ENCODE assay signal across 19 cellular contexts in genomic region chr7:70669859-70670258, GRCh38.
DNase-seq lines count a peak whose midpoint lies in the region; ATAC-seq, FAIRE-seq and TF ChIP-seq lines count a peak whose summit lies in the region.
"Had no signal": no experiment of that assay in that cellular context is flagged by ENCODE, and none has a peak within 500 bp of the region (broad histone marks: within the 10 kb centered on the region; RNA-seq: fewer than 3 reads in every experiment).

No MANE protein-coding gene starts in this region.

- FAIRE-seq in pancreas (lab: Jason Lieb, UNC), result no peak
- FAIRE-seq: H54, K562 had no signal

- DNase-seq in activated CD4-positive, alpha-beta memory T cell treated with anti-CD3 and anti-CD28 coated beads, Interleukin-2, amount 10 ng/mL, durations not matched to agents 7 days and 5 days, result no peak
- no peak for DNase-seq in activated CD4-positive, alpha-beta memory T cell treated with anti-CD3 and anti-CD28 coated beads for 36 hours
- DNase-seq in DMS79 (lab: John Stamatoyannopoulos, UW), result peak; percentile 43
- no peak for DNase-seq in naive thymus-derived CD4-positive, alpha-beta T cell
- no peak for DNase-seq in G401 (ENCODE audit: low spot score)
- no peak for DNase-seq in ecto neural progenitor cell (ENCODE audit: low spot score)
- DNase-seq in pancreas, result no peak
- DNase-seq: Calu3, GF-D8, NCI-H1092, NCI-H2171, NCI-H446 treated with DMSO at 0.1 percent for 48 hours, NCI-H748 treated with DMSO at 0.1 percent for 48 hours, PC-9 had no signal

- 91 to 93% methylated on average over 8 of the region's 8 CpGs for WGBS in pancreas, 2 donors

- no peak overlapping the region for H3K27ac ChIP-seq in naive thymus-derived CD4-positive, alpha-beta T cell (ENCODE audit: low read depth, low read length)
- H3K27ac ChIP-seq in pancreas, result no peak overlapping the region
- H3K27ac ChIP-seq: BLaER1 treated with 17β-estradiol and CSF1 and Interleukin-3, amounts not matched to agents 10 nM and 100 nM; HL-60; PC-9 had no signal

- no peaks in the 10 kb centered on the region for H3K27me3 ChIP-seq in naive thymus-derived CD4-positive, alpha-beta T cell (ENCODE audit: control insufficient read depth in 2 of 2, insufficient read depth in 2 of 2, low read length in 2 of 2)
- no peaks in the 10 kb centered on the region for H3K27me3 ChIP-seq in pancreas
- H3K27me3 ChIP-seq: BLaER1 treated with 17β-estradiol and CSF1 and Interleukin-3, amounts not matched to agents 10 nM and 100 nM had no signal

- H3K36me3 Mint-ChIP-seq in activated CD4-positive, alpha-beta memory T cell treated with anti-CD3 and anti-CD28 coated beads, Interleukin-2, amount 10 ng/mL, durations not matched to agents 7 days and 5 days (ENCODE audit: low read depth), result no peaks in the 10 kb centered on the region
- no peaks in the 10 kb centered on the region for H3K36me3 Mint-ChIP-seq in activated CD4-positive, alpha-beta memory T cell treated with anti-CD3 and anti-CD28 coated beads for 36 hours
- H3K36me3 Mint-ChIP-seq in activated T-helper 17 cell treated with anti-CD3 and anti-CD28 coated beads, Interleukin-2, amount 50 U/mL, for 72 hours (ENCODE audit: low read depth), result no peaks in the 10 kb centered on the region
- H3K36me3 Mint-ChIP-seq in naive thymus-derived CD4-positive, alpha-beta T cell, result no peaks in the 10 kb centered on the region

- in situ Hi-C loops in G401 (cut with HindIII; ENCODE audit: low sequenced_read_pairs), result no loop called here

- ATAC-seq in activated T-helper 17 cell treated with anti-CD3 and anti-CD28 coated beads, Interleukin-2, amount 50 U/mL, for 72 hours (replicated peaks), result peak; percentile 75
- peak; percentile 79 for ATAC-seq in naive thymus-derived CD4-positive, alpha-beta T cell
- no peak for ATAC-seq in pancreas
- ATAC-seq: K562 had no signal

- H3K27ac Mint-ChIP-seq in activated CD4-positive, alpha-beta memory T cell treated with anti-CD3 and anti-CD28 coated beads, Interleukin-2, amount 10 ng/mL, durations not matched to agents 7 days and 5 days, result peak overlapping the region; percentile 45
- no peak overlapping the region for H3K27ac Mint-ChIP-seq in activated CD4-positive, alpha-beta memory T cell treated with anti-CD3 and anti-CD28 coated beads for 36 hours
- H3K27ac Mint-ChIP-seq in activated T-helper 17 cell treated with anti-CD3 and anti-CD28 coated beads, Interleukin-2, amount 50 U/mL, for 72 hours, result no peak overlapping the region
- no peak overlapping the region for H3K27ac Mint-ChIP-seq in naive thymus-derived CD4-positive, alpha-beta T cell

- no peaks in the 10 kb centered on the region for H3K36me3 ChIP-seq in naive thymus-derived CD4-positive, alpha-beta T cell (ENCODE audit: control insufficient read depth in 2 of 3, insufficient read depth in 3 of 3, low read length in 3 of 3)
- H3K36me3 ChIP-seq in pancreas, result no peaks in the 10 kb centered on the region

- H3K9me3 ChIP-seq in naive thymus-derived CD4-positive, alpha-beta T cell (ENCODE audit: control insufficient read depth in 2 of 3, low read length in 3 of 3), result no peaks in the 10 kb centered on the region
- no peaks in the 10 kb centered on the region for H3K9me3 ChIP-seq in pancreas
- H3K9me3 ChIP-seq: BLaER1 treated with 17β-estradiol and CSF1 and Interleukin-3, amounts not matched to agents 10 nM and 100 nM had no signal

- no peak overlapping the region for H3K4me3 Mint-ChIP-seq in activated CD4-positive, alpha-beta memory T cell treated with anti-CD3 and anti-CD28 coated beads, Interleukin-2, amount 10 ng/mL, durations not matched to agents 7 days and 5 days
- no peak overlapping the region for H3K4me3 Mint-ChIP-seq in activated CD4-positive, alpha-beta memory T cell treated with anti-CD3 and anti-CD28 coated beads for 36 hours
- H3K4me3 Mint-ChIP-seq in activated T-helper 17 cell treated with anti-CD3 and anti-CD28 coated beads, Interleukin-2, amount 50 U/mL, for 72 hours, result peak overlapping the region; percentile 42
- H3K4me3 Mint-ChIP-seq in naive thymus-derived CD4-positive, alpha-beta T cell, result no peak overlapping the region

- CTCF ChIA-PET in activated CD4-positive, alpha-beta memory T cell treated with anti-CD3 and anti-CD28 coated beads, Interleukin-2, amount 10 ng/mL, durations not matched to agents 7 days and 5 days (lab: Charles Lee), result no interaction called here
- CTCF ChIA-PET in activated CD4-positive, alpha-beta memory T cell treated with anti-CD3 and anti-CD28 coated beads for 36 hours (lab: Charles Lee), result no interaction called here
- CTCF ChIA-PET in naive thymus-derived CD4-positive, alpha-beta T cell (lab: Charles Lee), result no interaction called here

- peaks cover 0 to 18% of the 10 kb centered on the region in 2 donors for H3K4me1 ChIP-seq in naive thymus-derived CD4-positive, alpha-beta T cell (ENCODE audit: control insufficient read depth in 2 of 2, insufficient read depth in 2 of 2, low read length in 2 of 2)
- H3K4me1 ChIP-seq in pancreas, result no peaks in the 10 kb centered on the region

- POLR2A ChIA-PET in activated CD4-positive, alpha-beta memory T cell treated with anti-CD3 and anti-CD28 coated beads, Interleukin-2, amount 10 ng/mL, durations not matched to agents 7 days and 5 days (lab: Charles Lee), result no interaction called here
- POLR2A ChIA-PET in activated CD4-positive, alpha-beta memory T cell treated with anti-CD3 and anti-CD28 coated beads for 36 hours (lab: Charles Lee), result no interaction called here
- POLR2A ChIA-PET in naive thymus-derived CD4-positive, alpha-beta T cell (lab: Charles Lee), result no interaction called here

- peaks cover 9% of the 10 kb centered on the region for H3K4me1 Mint-ChIP-seq in activated CD4-positive, alpha-beta memory T cell treated with anti-CD3 and anti-CD28 coated beads, Interleukin-2, amount 10 ng/mL, durations not matched to agents 7 days and 5 days
- peaks cover 6% of the 10 kb centered on the region for H3K4me1 Mint-ChIP-seq in activated CD4-positive, alpha-beta memory T cell treated with anti-CD3 and anti-CD28 coated beads for 36 hours (ENCODE audit: low read depth)
- H3K4me1 Mint-ChIP-seq in activated T-helper 17 cell treated with anti-CD3 and anti-CD28 coated beads, Interleukin-2, amount 50 U/mL, for 72 hours, result peaks cover 4% of the 10 kb centered on the region
- peaks cover 0 to 11% (median 0%) of the 10 kb centered on the region in 7 donors for H3K4me1 Mint-ChIP-seq in naive thymus-derived CD4-positive, alpha-beta T cell

- intact Hi-C loops in activated CD4-positive, alpha-beta memory T cell treated with anti-CD3 and anti-CD28 coated beads for 36 hours (cut with micrococcal nuclease), result no loop called here
- intact Hi-C loops in naive thymus-derived CD4-positive, alpha-beta T cell (cut with micrococcal nuclease), result no loop called here
- intact Hi-C loops in pancreas (cut with DNase I), result no loop called here

- peaks cover 3% of the 10 kb centered on the region for H3K9me3 Mint-ChIP-seq in activated CD4-positive, alpha-beta memory T cell treated with anti-CD3 and anti-CD28 coated beads, Interleukin-2, amount 10 ng/mL, durations not matched to agents 7 days and 5 days
- H3K9me3 Mint-ChIP-seq in activated CD4-positive, alpha-beta memory T cell treated with anti-CD3 and anti-CD28 coated beads for 36 hours, result no peaks in the 10 kb centered on the region
- H3K9me3 Mint-ChIP-seq in activated T-helper 17 cell treated with anti-CD3 and anti-CD28 coated beads, Interleukin-2, amount 50 U/mL, for 72 hours, result no peaks in the 10 kb centered on the region
- H3K9me3 Mint-ChIP-seq in naive thymus-derived CD4-positive, alpha-beta T cell, result peaks cover 0 to 4% (median 0%) of the 10 kb centered on the region in 11 donors

- no peaks in the 10 kb centered on the region for H3K27me3 Mint-ChIP-seq in activated CD4-positive, alpha-beta memory T cell treated with anti-CD3 and anti-CD28 coated beads, Interleukin-2, amount 10 ng/mL, durations not matched to agents 7 days and 5 days
- peaks cover 1% of the 10 kb centered on the region for H3K27me3 Mint-ChIP-seq in activated CD4-positive, alpha-beta memory T cell treated with anti-CD3 and anti-CD28 coated beads for 36 hours
- H3K27me3 Mint-ChIP-seq in activated T-helper 17 cell treated with anti-CD3 and anti-CD28 coated beads, Interleukin-2, amount 50 U/mL, for 72 hours, result no peaks in the 10 kb centered on the region
- no peaks in the 10 kb centered on the region for H3K27me3 Mint-ChIP-seq in naive thymus-derived CD4-positive, alpha-beta T cell

- H3K4me3 ChIP-seq in naive thymus-derived CD4-positive, alpha-beta T cell (ENCODE audit: low read length), result no peak overlapping the region
- H3K4me3 ChIP-seq in pancreas, result no peak overlapping the region
- H3K4me3 ChIP-seq: BLaER1 treated with 17β-estradiol and CSF1 and Interleukin-3, amounts not matched to agents 10 nM and 100 nM; K562; PC-9 had no signal

- TF ChIP-seq CTCF in pancreas (IDR thresholded peaks at IDR 0.05), result no peak

Comparison
In these comparisons a context has a peak if more than half of its experiments do, and no peak if none do; other contexts are left out.
1. ATAC-seq: peak in activated T-helper 17 cell treated with anti-CD3 and anti-CD28 coated beads, Interleukin-2, amount 50 U/mL, for 72 hours (single experiment) and naive thymus-derived CD4-positive, alpha-beta T cell (single experiment); none in pancreas (0 of 4).